In genomic region chr1:21341517-21342078, GRCh38 we compare ENCODE assay signal across 1 cellular context.
TF ChIP-seq lines count a peak whose summit lies in the region.

No MANE protein-coding gene starts in this region.

TF ChIP-seq in HepG2, 621 proteins besides CTCF, POLR2A, EP300 and RAD21 (continued from another document):
- TF ChIP-seq ZNF770 (CRISPR knock-in tag; IDR thresholded peaks at IDR 0.05) (no peak), NFE2L1 (CRISPR knock-in tag; IDR thresholded peaks at IDR 0.05; ENCODE audit: borderline replicate concordance) (no peak), HNRNPL (IDR thresholded peaks at IDR 0.05; ENCODE audit: low read depth, low read length) (no peak), SOX5 (CRISPR knock-in tag; IDR thresholded peaks at IDR 0.05; ENCODE audit: borderline replicate concordance) (no peak), MTA3 (CRISPR knock-in tag; IDR thresholded peaks at IDR 0.05) (no peak), U2AF1 (optimal IDR thresholded peaks at IDR 0.05; ENCODE audit: low read depth, low read length) (no peak)
